Comparison of ENCODE assay signal across 14 cellular contexts in genomic region chr5:90930062-90930461, GRCh38.
"Had no signal": no experiment of that assay in that cellular context is flagged by ENCODE, and none has a peak within 500 bp of the region (broad histone marks: within the 10 kb centered on the region; RNA-seq: fewer than 3 reads in every experiment).

No MANE protein-coding gene starts in this region.

- H3K36me3 ChIP-seq: adrenal gland, prostate gland, right atrium auricular region, tibial nerve had no signal

- H3K27ac Mint-ChIP-seq: effector memory CD8-positive, alpha-beta T cell; stimulated activated naive CD8-positive, alpha-beta T cell treated with anti-CD3 and anti-CD28 coated beads, Interleukin-15, Interleukin-2, amounts not matched to agents 100 ng/mL and 50 ng/mL, for 24 hours; T-helper 1 cell treated with Interleukin-12 subunit alpha and Interleukin-12 subunit beta and Interleukin-4 antibody, amounts not matched to agents 30 μg/mL and 1 μg/mL, for 36 hours had no signal

- H3K9me3 ChIP-seq: adrenal gland, prostate gland, right atrium auricular region had no signal

- H3K27me3 ChIP-seq: adrenal gland, right atrium auricular region, tibial nerve had no signal

- DNase-seq: activated CD4-positive, alpha-beta T cell treated with anti-CD3 and anti-CD28 coated beads, Interleukin-2, amount 50 U/mL, for 4 hours; activated CD4-positive, CD25-positive, alpha-beta regulatory T cell treated with anti-CD3 and anti-CD28 coated beads, Interleukin-2, amount 50 U/mL, for 72 hours; activated gamma-delta T cell; adrenal gland; dermis blood vessel endothelial cell; effector memory CD8-positive, alpha-beta T cell; hippocampal formation; midbrain had no signal

- H3K9me3 Mint-ChIP-seq: activated naive CD4-positive, alpha-beta T cell treated with anti-CD3 and anti-CD28 coated beads, Interleukin-2, amount 50 U/mL, for 72 hours; stimulated activated naive CD8-positive, alpha-beta T cell treated with anti-CD3 and anti-CD28 coated beads, Interleukin-15, Interleukin-2, amounts not matched to agents 100 ng/mL and 50 ng/mL, for 24 hours had no signal

- H3K4me1 ChIP-seq: prostate gland, right atrium auricular region had no signal

- H3K36me3 Mint-ChIP-seq: activated naive CD4-positive, alpha-beta T cell treated with anti-CD3 and anti-CD28 coated beads, Interleukin-2, amount 50 U/mL, for 72 hours had no signal

- H3K27ac ChIP-seq: prostate gland, right atrium auricular region, tibial nerve had no signal

- H3K4me3 ChIP-seq: adrenal gland, prostate gland, right atrium auricular region, tibial nerve had no signal

- H3K4me3 Mint-ChIP-seq: effector memory CD8-positive, alpha-beta T cell; stimulated activated naive CD8-positive, alpha-beta T cell treated with anti-CD3 and anti-CD28 coated beads, Interleukin-15, Interleukin-2, amounts not matched to agents 100 ng/mL and 50 ng/mL, for 24 hours; T-helper 1 cell treated with Interleukin-12 subunit alpha and Interleukin-12 subunit beta and Interleukin-4 antibody, amounts not matched to agents 30 μg/mL and 1 μg/mL, for 36 hours had no signal
